In genomic region chr16:2250652-2251280, GRCh38 we compare ENCODE assay signal across 1 cellular context.
TF ChIP-seq lines count a peak whose summit lies in the region.

No MANE protein-coding gene starts in this region.

TF ChIP-seq in K562, 482 proteins besides CTCF, POLR2A, EP300 and RAD21 (continues in another document):
- no peak for TF ChIP-seq LEF1 (IDR thresholded peaks at IDR 0.05)
- TF ChIP-seq EZH2 (IDR thresholded peaks at IDR 0.05; ENCODE audit: borderline replicate concordance, low read depth, low read length), result no peak
- no peak for TF ChIP-seq ZKSCAN3 (CRISPR knock-in tag; IDR thresholded peaks at IDR 0.05)
- no peak for TF ChIP-seq PTRF (tag; IDR thresholded peaks at IDR 0.05)
- no peak for TF ChIP-seq ZNF77 (CRISPR knock-in tag; IDR thresholded peaks at IDR 0.05)
- TF ChIP-seq KLF6 (CRISPR knock-in tag; IDR thresholded peaks at IDR 0.05; ENCODE audit: borderline replicate concordance), result no peak
- no peak for TF ChIP-seq E2F4 (CRISPR knock-in tag; IDR thresholded peaks at IDR 0.05; ENCODE audit: low read depth)
- TF ChIP-seq ASH1L (IDR thresholded peaks at IDR 0.05; ENCODE audit: borderline replicate concordance, low read depth, partially characterized antibody), result no peak
- no peak for TF ChIP-seq NELFE (IDR thresholded peaks at IDR 0.05; ENCODE audit: insufficient read depth, insufficient read length)
- TF ChIP-seq, protein P1, sequence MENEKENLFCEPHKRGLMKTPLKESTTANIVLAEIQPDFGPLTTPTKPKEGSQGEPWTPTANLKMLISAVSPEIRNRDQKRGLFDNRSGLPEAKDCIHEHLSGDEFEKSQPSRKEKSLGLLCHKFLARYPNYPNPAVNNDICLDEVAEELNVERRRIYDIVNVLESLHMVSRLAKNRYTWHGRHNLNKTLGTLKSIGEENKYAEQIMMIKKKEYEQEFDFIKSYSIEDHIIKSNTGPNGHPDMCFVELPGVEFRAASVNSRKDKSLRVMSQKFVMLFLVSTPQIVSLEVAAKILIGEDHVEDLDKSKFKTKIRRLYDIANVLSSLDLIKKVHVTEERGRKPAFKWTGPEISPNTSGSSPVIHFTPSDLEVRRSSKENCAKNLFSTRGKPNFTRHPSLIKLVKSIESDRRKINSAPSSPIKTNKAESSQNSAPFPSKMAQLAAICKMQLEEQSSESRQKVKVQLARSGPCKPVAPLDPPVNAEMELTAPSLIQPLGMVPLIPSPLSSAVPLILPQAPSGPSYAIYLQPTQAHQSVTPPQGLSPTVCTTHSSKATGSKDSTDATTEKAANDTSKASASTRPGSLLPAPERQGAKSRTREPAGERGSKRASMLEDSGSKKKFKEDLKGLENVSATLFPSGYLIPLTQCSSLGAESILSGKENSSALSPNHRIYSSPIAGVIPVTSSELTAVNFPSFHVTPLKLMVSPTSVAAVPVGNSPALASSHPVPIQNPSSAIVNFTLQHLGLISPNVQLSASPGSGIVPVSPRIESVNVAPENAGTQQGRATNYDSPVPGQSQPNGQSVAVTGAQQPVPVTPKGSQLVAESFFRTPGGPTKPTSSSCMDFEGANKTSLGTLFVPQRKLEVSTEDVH (IDR thresholded peaks at IDR 0.05; ENCODE audit: low read depth, partially characterized antibody), result peak; percentile 16
- no peak for TF ChIP-seq RFX1 (IDR thresholded peaks at IDR 0.05)
- TF ChIP-seq FOXP1 (CRISPR knock-in tag; IDR thresholded peaks at IDR 0.05), result no peak
- 0 out of 2 replicates have a peak, but pooled peaks have one; percentile 37 for TF ChIP-seq ADNP (tag; IDR thresholded peaks at IDR 0.05)
- no peak for TF ChIP-seq ZBTB17 (CRISPR knock-in tag; IDR thresholded peaks at IDR 0.05)
- TF ChIP-seq ZBTB11 (CRISPR knock-in tag; IDR thresholded peaks at IDR 0.05), result no peak
- TF ChIP-seq MYC (IDR thresholded peaks at IDR 0.05; ENCODE audit: low read depth, low read length), result no peak
- 0 out of 2 replicates have a peak, but pooled peaks have one; percentile 57 for TF ChIP-seq MYC (CRISPR knock-in tag; IDR thresholded peaks at IDR 0.05; ENCODE audit: borderline replicate concordance, low read depth)
- TF ChIP-seq, protein P2, sequence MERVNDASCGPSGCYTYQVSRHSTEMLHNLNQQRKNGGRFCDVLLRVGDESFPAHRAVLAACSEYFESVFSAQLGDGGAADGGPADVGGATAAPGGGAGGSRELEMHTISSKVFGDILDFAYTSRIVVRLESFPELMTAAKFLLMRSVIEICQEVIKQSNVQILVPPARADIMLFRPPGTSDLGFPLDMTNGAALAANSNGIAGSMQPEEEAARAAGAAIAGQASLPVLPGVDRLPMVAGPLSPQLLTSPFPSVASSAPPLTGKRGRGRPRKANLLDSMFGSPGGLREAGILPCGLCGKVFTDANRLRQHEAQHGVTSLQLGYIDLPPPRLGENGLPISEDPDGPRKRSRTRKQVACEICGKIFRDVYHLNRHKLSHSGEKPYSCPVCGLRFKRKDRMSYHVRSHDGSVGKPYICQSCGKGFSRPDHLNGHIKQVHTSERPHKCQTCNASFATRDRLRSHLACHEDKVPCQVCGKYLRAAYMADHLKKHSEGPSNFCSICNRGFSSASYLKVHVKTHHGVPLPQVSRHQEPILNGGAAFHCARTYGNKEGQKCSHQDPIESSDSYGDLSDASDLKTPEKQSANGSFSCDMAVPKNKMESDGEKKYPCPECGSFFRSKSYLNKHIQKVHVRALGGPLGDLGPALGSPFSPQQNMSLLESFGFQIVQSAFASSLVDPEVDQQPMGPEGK (CRISPR knock-in tag; IDR thresholded peaks at IDR 0.05; ENCODE audit: borderline replicate concordance), result no peak
- TF ChIP-seq ZNF551 (CRISPR knock-in tag; IDR thresholded peaks at IDR 0.05), result no peak
- TF ChIP-seq RBFOX2 (IDR thresholded peaks at IDR 0.05; ENCODE audit: low read depth, low read length), result no peak
- no peak for TF ChIP-seq PRPF4 (IDR thresholded peaks at IDR 0.05; ENCODE audit: insufficient read depth, low read depth, low read length, poor library complexity, severe bottlenecking)
- no peak for TF ChIP-seq RBBP5 (IDR thresholded peaks at IDR 0.05; ENCODE audit: borderline replicate concordance, insufficient read depth, low read length, poor library complexity, severe bottlenecking)
- no peak for TF ChIP-seq MED1 (CRISPR knock-in tag; IDR thresholded peaks at IDR 0.05; ENCODE audit: borderline replicate concordance)
- TF ChIP-seq ETV6 (IDR thresholded peaks at IDR 0.05; ENCODE audit: borderline replicate concordance in 1 of 2, low read depth in 2 of 2, low read length in 1 of 2), result no peak
- no peak for TF ChIP-seq ETV6 (CRISPR knock-in tag; IDR thresholded peaks at IDR 0.05; ENCODE audit: borderline replicate concordance)
- no peak for TF ChIP-seq ZNF3 (CRISPR knock-in tag; IDR thresholded peaks at IDR 0.05)
- TF ChIP-seq BRCA1 (IDR thresholded peaks at IDR 0.05), result no peak
- 0 out of 2 replicates have a peak, but pooled peaks have one; percentile 39 for TF ChIP-seq BRCA1 (CRISPR knock-in tag; IDR thresholded peaks at IDR 0.05)
- TF ChIP-seq, protein P3, sequence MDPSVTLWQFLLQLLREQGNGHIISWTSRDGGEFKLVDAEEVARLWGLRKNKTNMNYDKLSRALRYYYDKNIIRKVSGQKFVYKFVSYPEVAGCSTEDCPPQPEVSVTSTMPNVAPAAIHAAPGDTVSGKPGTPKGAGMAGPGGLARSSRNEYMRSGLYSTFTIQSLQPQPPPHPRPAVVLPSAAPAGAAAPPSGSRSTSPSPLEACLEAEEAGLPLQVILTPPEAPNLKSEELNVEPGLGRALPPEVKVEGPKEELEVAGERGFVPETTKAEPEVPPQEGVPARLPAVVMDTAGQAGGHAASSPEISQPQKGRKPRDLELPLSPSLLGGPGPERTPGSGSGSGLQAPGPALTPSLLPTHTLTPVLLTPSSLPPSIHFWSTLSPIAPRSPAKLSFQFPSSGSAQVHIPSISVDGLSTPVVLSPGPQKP (CRISPR knock-in tag; IDR thresholded peaks at IDR 0.05), result no peak
- TF ChIP-seq CHD1 (IDR thresholded peaks at IDR 0.05; ENCODE audit: low read length), result peak; percentile 85
- no peak for TF ChIP-seq SRSF3 (IDR thresholded peaks at IDR 0.05; ENCODE audit: insufficient read depth, low read length)
- TF ChIP-seq ZSCAN29 (IDR thresholded peaks at IDR 0.05), result no peak
- TF ChIP-seq, protein P4, sequence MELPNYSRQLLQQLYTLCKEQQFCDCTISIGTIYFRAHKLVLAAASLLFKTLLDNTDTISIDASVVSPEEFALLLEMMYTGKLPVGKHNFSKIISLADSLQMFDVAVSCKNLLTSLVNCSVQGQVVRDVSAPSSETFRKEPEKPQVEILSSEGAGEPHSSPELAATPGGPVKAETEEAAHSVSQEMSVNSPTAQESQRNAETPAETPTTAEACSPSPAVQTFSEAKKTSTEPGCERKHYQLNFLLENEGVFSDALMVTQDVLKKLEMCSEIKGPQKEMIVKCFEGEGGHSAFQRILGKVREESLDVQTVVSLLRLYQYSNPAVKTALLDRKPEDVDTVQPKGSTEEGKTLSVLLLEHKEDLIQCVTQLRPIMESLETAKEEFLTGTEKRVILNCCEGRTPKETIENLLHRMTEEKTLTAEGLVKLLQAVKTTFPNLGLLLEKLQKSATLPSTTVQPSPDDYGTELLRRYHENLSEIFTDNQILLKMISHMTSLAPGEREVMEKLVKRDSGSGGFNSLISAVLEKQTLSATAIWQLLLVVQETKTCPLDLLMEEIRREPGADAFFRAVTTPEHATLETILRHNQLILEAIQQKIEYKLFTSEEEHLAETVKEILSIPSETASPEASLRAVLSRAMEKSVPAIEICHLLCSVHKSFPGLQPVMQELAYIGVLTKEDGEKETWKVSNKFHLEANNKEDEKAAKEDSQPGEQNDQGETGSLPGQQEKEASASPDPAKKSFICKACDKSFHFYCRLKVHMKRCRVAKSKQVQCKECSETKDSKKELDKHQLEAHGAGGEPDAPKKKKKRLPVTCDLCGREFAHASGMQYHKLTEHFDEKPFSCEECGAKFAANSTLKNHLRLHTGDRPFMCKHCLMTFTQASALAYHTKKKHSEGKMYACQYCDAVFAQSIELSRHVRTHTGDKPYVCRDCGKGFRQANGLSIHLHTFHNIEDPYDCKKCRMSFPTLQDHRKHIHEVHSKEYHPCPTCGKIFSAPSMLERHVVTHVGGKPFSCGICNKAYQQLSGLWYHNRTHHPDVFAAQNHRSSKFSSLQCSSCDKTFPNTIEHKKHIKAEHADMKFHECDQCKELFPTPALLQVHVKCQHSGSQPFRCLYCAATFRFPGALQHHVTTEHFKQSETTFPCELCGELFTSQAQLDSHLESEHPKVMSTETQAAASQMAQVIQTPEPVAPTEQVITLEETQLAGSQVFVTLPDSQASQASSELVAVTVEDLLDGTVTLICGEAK (IDR thresholded peaks at IDR 0.05), result 0 out of 2 replicates have a peak, but pooled peaks have one; percentile 41
- TF ChIP-seq, protein P4 (CRISPR knock-in tag; IDR thresholded peaks at IDR 0.05), result no peak
- TF ChIP-seq ATF3 (IDR thresholded peaks at IDR 0.05), result peak; percentile 36; the same call in 1 of the 2 replicates
- no peak for TF ChIP-seq ATF3 (CRISPR knock-in tag; conservative IDR thresholded peaks at IDR 0.05)
- TF ChIP-seq RAD51 (IDR thresholded peaks at IDR 0.05; ENCODE audit: borderline replicate concordance, low read depth), result no peak
- TF ChIP-seq, protein P5, sequence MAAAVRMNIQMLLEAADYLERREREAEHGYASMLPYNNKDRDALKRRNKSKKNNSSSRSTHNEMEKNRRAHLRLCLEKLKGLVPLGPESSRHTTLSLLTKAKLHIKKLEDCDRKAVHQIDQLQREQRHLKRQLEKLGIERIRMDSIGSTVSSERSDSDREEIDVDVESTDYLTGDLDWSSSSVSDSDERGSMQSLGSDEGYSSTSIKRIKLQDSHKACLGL (CRISPR knock-in tag; IDR thresholded peaks at IDR 0.05; ENCODE audit: borderline replicate concordance, poor library complexity, severe bottlenecking), result no peak
- no peak for TF ChIP-seq POLR2AphosphoS5 (IDR thresholded peaks at IDR 0.05; ENCODE audit: control insufficient read depth, insufficient read depth, low read depth, low read length)
